Comparison of ENCODE assay signal across 1 cellular context in the genomic region with DNA sequence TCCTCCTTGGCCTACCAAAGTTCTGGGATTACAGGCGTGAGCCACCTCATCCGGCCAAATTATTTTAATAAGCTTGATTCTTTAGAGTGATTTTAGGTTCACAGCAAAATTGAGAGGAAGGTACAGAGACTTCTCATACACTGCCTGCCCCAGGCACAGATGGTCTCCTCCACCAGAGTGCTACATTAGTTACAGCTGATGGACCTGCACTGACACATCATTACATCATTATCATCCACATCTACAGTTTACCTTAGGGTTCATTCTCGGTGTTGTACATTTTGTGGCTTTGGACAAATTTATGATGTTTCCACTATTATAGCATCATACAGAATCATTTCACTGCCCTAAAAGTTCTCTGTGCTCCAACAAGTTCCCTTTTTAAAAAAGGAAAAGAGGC.
TF ChIP-seq lines count a peak whose summit lies in the region.

No MANE protein-coding gene starts in this region.

TF ChIP-seq in IMR-90, 13 proteins besides CTCF, POLR2A, EP300 and RAD21 (continued from another document):
- TF ChIP-seq BHLHE40 (IDR thresholded peaks at IDR 0.05; ENCODE audit: low read depth, low read length) (no peak), SMC3 (IDR thresholded peaks at IDR 0.05; ENCODE audit: low read depth, low read length) (no peak), CEBPB (IDR thresholded peaks at IDR 0.05; ENCODE audit: low read depth, low read length) (no peak), CHD1 (IDR thresholded peaks at IDR 0.05; ENCODE audit: low read depth, low read length) (no peak), MAFK (IDR thresholded peaks at IDR 0.05; ENCODE audit: low read depth, low read length) (no peak), MXI1 (IDR thresholded peaks at IDR 0.05; ENCODE audit: borderline replicate concordance, low read depth, low read length) (no peak), FOS (IDR thresholded peaks at IDR 0.05; ENCODE audit: low read depth, low read length) (no peak), MAZ (IDR thresholded peaks at IDR 0.05; ENCODE audit: borderline replicate concordance, low read depth, low read length) (no peak), NFE2L2 (IDR thresholded peaks at IDR 0.05; ENCODE audit: low read depth, low read length) (no peak)
- TF ChIP-seq, protein P1, sequence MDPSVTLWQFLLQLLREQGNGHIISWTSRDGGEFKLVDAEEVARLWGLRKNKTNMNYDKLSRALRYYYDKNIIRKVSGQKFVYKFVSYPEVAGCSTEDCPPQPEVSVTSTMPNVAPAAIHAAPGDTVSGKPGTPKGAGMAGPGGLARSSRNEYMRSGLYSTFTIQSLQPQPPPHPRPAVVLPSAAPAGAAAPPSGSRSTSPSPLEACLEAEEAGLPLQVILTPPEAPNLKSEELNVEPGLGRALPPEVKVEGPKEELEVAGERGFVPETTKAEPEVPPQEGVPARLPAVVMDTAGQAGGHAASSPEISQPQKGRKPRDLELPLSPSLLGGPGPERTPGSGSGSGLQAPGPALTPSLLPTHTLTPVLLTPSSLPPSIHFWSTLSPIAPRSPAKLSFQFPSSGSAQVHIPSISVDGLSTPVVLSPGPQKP (IDR thresholded peaks at IDR 0.05; ENCODE audit: borderline replicate concordance, low read depth, low read length): no peak
TF ChIP-seq in IMR-90: peak in this region for 0.
